In genomic region chr3:188234172-188234571, GRCh38 we compare ENCODE assay signal across 17 cellular contexts.
A peak's percentile ranks its signal among the peaks of the same experiment; 100 is the strongest.
DNase-seq lines count a peak whose midpoint lies in the region; ATAC-seq, FAIRE-seq and TF ChIP-seq lines count a peak whose summit lies in the region.
"Had no signal": no experiment of that assay in that cellular context is flagged by ENCODE, and none has a peak within 500 bp of the region (broad histone marks: within the 10 kb centered on the region; RNA-seq: fewer than 3 reads in every experiment).

No MANE protein-coding gene starts in this region.

- CTCF ChIA-PET in HepG2 (lab: Yijun Ruan, JAX; ENCODE audit: low intra/inter-chr PET ratio, low total read pairs): no interaction called here

- H2AFZ ChIP-seq in HepG2 (ENCODE audit: low read length): no peak overlapping the region

- H3K27me3 ChIP-seq in gastroesophageal sphincter: no peaks in the 10 kb centered on the region
- no peaks in the 10 kb centered on the region for H3K27me3 ChIP-seq in skeletal muscle satellite cell (ENCODE audit: control insufficient read depth, insufficient read depth, low read length)
- no peaks in the 10 kb centered on the region for H3K27me3 ChIP-seq in HepG2 (ENCODE audit: control insufficient read depth in 1 of 2, insufficient read depth in 2 of 2, low read length in 2 of 2)
- H3K27me3 ChIP-seq: BLaER1 treated with 17β-estradiol and CSF1 and Interleukin-3, amounts not matched to agents 10 nM and 100 nM; left lung had no signal

- TF ChIP-seq CTCF in gastroesophageal sphincter (IDR thresholded peaks at IDR 0.05): no peak
- TF ChIP-seq CTCF in HepG2 (CRISPR knock-in tag; IDR thresholded peaks at IDR 0.05): no peak

- intact Hi-C loops in HepG2 (cut with micrococcal nuclease; ENCODE audit: unreplicated experiment): no loop called here

- H3K4me1 ChIP-seq in gastroesophageal sphincter (peaks cover 7 to 99% (median 44%) of the 10 kb centered on the region in 3 donors), skeletal muscle satellite cell (ENCODE audit: control insufficient read depth, insufficient read depth, low read length) (peaks cover 34% of the 10 kb centered on the region), HepG2 (ENCODE audit: insufficient read depth, low read length) (peaks cover 28% of the 10 kb centered on the region)

- H3K36me3 ChIP-seq in gastroesophageal sphincter: peaks cover 0 to 8% of the 10 kb centered on the region in 2 donors
- H3K36me3 ChIP-seq in skeletal muscle satellite cell (ENCODE audit: insufficient read depth, low read length): no peaks in the 10 kb centered on the region
- H3K36me3 ChIP-seq in HepG2 (replicated peaks in 1 of 2; ENCODE audit: control insufficient read depth in 1 of 2, insufficient read depth in 2 of 2, low read length in 2 of 2): peaks cover 3 to 4% of the 10 kb centered on the region in 2 experiments; a peak in 2 of 5 replicates
- H3K36me3 ChIP-seq: left lung had no signal

- peak overlapping the region; percentile 34 for H3K9ac ChIP-seq in skeletal muscle satellite cell (ENCODE audit: low read depth, low read length)
- H3K9ac ChIP-seq in HepG2 (ENCODE audit: insufficient read depth, low read depth, low read length): no peak overlapping the region
- H3K9ac ChIP-seq: BLaER1 treated with 17β-estradiol and CSF1 and Interleukin-3, amounts not matched to agents 10 nM and 100 nM had no signal

- H3K27ac ChIP-seq in gastroesophageal sphincter (peak overlapping the region; percentile 81 to 100 (median 92)), HepG2 (ENCODE audit: extremely low read length, insufficient read depth, low read length) (no peak overlapping the region)
- H3K27ac ChIP-seq: BLaER1 treated with 17β-estradiol and CSF1 and Interleukin-3, amounts not matched to agents 10 nM and 100 nM; epithelial cell of prostate; left lung had no signal

- BruUV-seq in HepG2 (replicated peaks; lab: Mats Ljungman, UMichigan): no TSS peak

- POLR2A ChIA-PET in HepG2 (lab: Yijun Ruan, JAX): interaction anchor here (1.1 kb wide), 1 partner anchor 61 kb away, joined by 3 read pairs; no protein-coding TSS in a partner anchor

- peak; percentile 52 for DNase-seq in GM04504 (ENCODE audit: low read depth)
- DNase-seq in RPMI7951 (ENCODE audit: low read depth): peak; percentile 54
- no peak for DNase-seq in HepG2 (ENCODE audit: low spot score)
- DNase-seq in activated T-cell treated with anti-CD3 and anti-CD28 coated beads for 4 hours: no peak
- DNase-seq: activated CD4-positive, alpha-beta memory T cell treated with anti-CD3 and anti-CD28 coated beads, Interleukin-2, amount 10 ng/mL, durations not matched to agents 7 days and 5 days; hippocampal formation; KG1; left lung; NCI-H1417 treated with DMSO at 0.1 percent for 48 hours had no signal

- H3K4me2 ChIP-seq in skeletal muscle satellite cell (ENCODE audit: low read length): peak overlapping the region; percentile 50
- H3K4me2 ChIP-seq in HepG2 (ENCODE audit: low read depth, low read length): no peak overlapping the region
- H3K4me2 ChIP-seq: BLaER1 treated with 17β-estradiol and CSF1 and Interleukin-3, amounts not matched to agents 10 nM and 100 nM had no signal

- no peak overlapping the region for H3K4me3 ChIP-seq in gastroesophageal sphincter
- no peak overlapping the region for H3K4me3 ChIP-seq in skeletal muscle satellite cell (ENCODE audit: low read length)
- H3K4me3 ChIP-seq in HepG2 (replicated peaks in 1 of 3; ENCODE audit: insufficient read depth in 1 of 3, low read depth in 2 of 3, low read length in 3 of 3): no peak overlapping the region
- H3K4me3 ChIP-seq: BLaER1 treated with 17β-estradiol and CSF1 and Interleukin-3, amounts not matched to agents 10 nM and 100 nM; left lung had no signal

- FAIRE-seq in HepG2 (lab: Jason Lieb, UNC): no peak
- FAIRE-seq: colon had no signal

- TF ChIP-seq POLR2A in gastroesophageal sphincter (IDR thresholded peaks at IDR 0.05) (no peak), HepG2 (IDR thresholded peaks at IDR 0.05; ENCODE audit: insufficient read depth in 1 of 2, low read depth in 2 of 2, low read length in 2 of 2) (no peak)

- 70 to 78% methylated on average over 4 of the region's 4 CpGs for WGBS in gastroesophageal sphincter (ENCODE audit: low coverage in 1 of 2), 2 donors
- 95% methylated on average over 4 of the region's 4 CpGs for WGBS in HepG2 (ENCODE audit: low lambda C conversion rate)

- TF ChIP-seq EP300 in gastroesophageal sphincter (IDR thresholded peaks at IDR 0.05): no peak
- no peak for TF ChIP-seq EP300 in HepG2 (IDR thresholded peaks at IDR 0.05; ENCODE audit: low read depth in 2 of 2, low read length in 2 of 2)
- no peak for TF ChIP-seq EP300 in HepG2 (CRISPR knock-in tag; IDR thresholded peaks at IDR 0.05; ENCODE audit: borderline replicate concordance)

- ATAC-seq in gastroesophageal sphincter: no peak
- ATAC-seq in HepG2: no peak
- ATAC-seq in HG02763 (IDR thresholded peaks at IDR 0.05; ENCODE audit: unreplicated experiment): no peak
- no peak for ATAC-seq in GM21515 (IDR thresholded peaks at IDR 0.05; ENCODE audit: unreplicated experiment)
- ATAC-seq: left lung, sciatic nerve had no signal

- TF ChIP-seq RAD21 in HepG2 (CRISPR knock-in tag; IDR thresholded peaks at IDR 0.05): no peak

- no peaks in the 10 kb centered on the region; the same call in 1 of the 2 replicates for H4K20me1 ChIP-seq in HepG2 (ENCODE audit: insufficient read depth, low read length)

- H3K9me3 ChIP-seq in gastroesophageal sphincter (no peaks in the 10 kb centered on the region), skeletal muscle satellite cell (replicated peaks; ENCODE audit: low read length) (no peaks in the 10 kb centered on the region), HepG2 (ENCODE audit: low read length) (no peaks in the 10 kb centered on the region)
- H3K9me3 ChIP-seq: left lung had no signal

- in situ Hi-C loops in HepG2 (cut with HindIII; ENCODE audit: extremely low pct_ligation_motif_present, low pct_unique_long_range_greater_than_20kb): no loop called here

- H3K79me2 ChIP-seq in HepG2 (ENCODE audit: insufficient read depth, low read length): peaks cover 49% of the 10 kb centered on the region

TF ChIP-seq in HepG2, 621 proteins besides CTCF, POLR2A, EP300 and RAD21 (continues in another document):
- TF ChIP-seq HMGXB3 (CRISPR knock-in tag; IDR thresholded peaks at IDR 0.05; ENCODE audit: borderline replicate concordance) (no peak), ZNF891 (CRISPR knock-in tag; IDR thresholded peaks at IDR 0.05) (no peak), CREB1 (IDR thresholded peaks at IDR 0.05) (no peak), CREB1 (CRISPR knock-in tag; IDR thresholded peaks at IDR 0.05) (no peak), ZNF235 (CRISPR knock-in tag; IDR thresholded peaks at IDR 0.05; ENCODE audit: borderline replicate concordance) (no peak), FOXK1 (CRISPR knock-in tag; IDR thresholded peaks at IDR 0.05; ENCODE audit: borderline replicate concordance, low read depth) (no peak), ZNF20 (CRISPR knock-in tag; IDR thresholded peaks at IDR 0.05) (no peak), HINFP (CRISPR knock-in tag; IDR thresholded peaks at IDR 0.05; ENCODE audit: low read depth) (no peak)

Comparison
In these comparisons a context has a peak if more than half of its experiments do, and no peak if none do; other contexts are left out.
1. DNase-seq: peak in GM04504 (single experiment) and RPMI7951 (single experiment); none in HepG2 (single experiment) and activated T-cell treated with anti-CD3 and anti-CD28 coated beads for 4 hours (single experiment).